Comparison of ENCODE assay signal across 24 cellular contexts in genomic region chr3:47152578-47152977, GRCh38. TPM values are rescaled to one million over a fixed set of nuclear protein-coding genes. Genes with fewer than 3 reads are reported as not detected.
DNase-seq lines count a peak whose midpoint lies in the region; ATAC-seq and TF ChIP-seq lines count a peak whose summit lies in the region.
"Had no signal": no experiment of that assay in that cellular context is flagged by ENCODE, and none has a peak within 500 bp of the region (broad histone marks: within the 10 kb centered on the region; RNA-seq: fewer than 3 reads in every experiment).

No MANE protein-coding gene starts in this region.

- no peak overlapping the region for H3K9ac ChIP-seq in DND-41 (ENCODE audit: low read depth, low read length)
- H3K9ac ChIP-seq in SU-DHL-6 (ENCODE audit: low read length), result no peak overlapping the region
- no peak overlapping the region for H3K9ac ChIP-seq in neural progenitor cell

- H3K36me3 Mint-ChIP-seq in neural progenitor cell, result peaks cover 28% of the 10 kb centered on the region
- H3K36me3 Mint-ChIP-seq in activated CD4-positive, alpha-beta T cell treated with anti-CD3 and anti-CD28 coated beads, Interleukin-2, amount 10 ng/mL, durations not matched to agents 24 days and 14 days (ENCODE audit: low read depth), result peaks cover 7% of the 10 kb centered on the region

- H3K9me2 ChIP-seq in SU-DHL-6 (replicated peaks; ENCODE audit: insufficient read depth, low read length), result no peaks in the 10 kb centered on the region

- H3F3A ChIP-seq in SU-DHL-6 (ENCODE audit: insufficient read depth), result peaks cover 27% of the 10 kb centered on the region
- H3F3A ChIP-seq in neural progenitor cell (ENCODE audit: low read depth), result peaks cover 5% of the 10 kb centered on the region

- H2AFZ ChIP-seq in DND-41 (ENCODE audit: low read depth, low read length) (no peak overlapping the region), SU-DHL-6 (ENCODE audit: low read depth, low read length, severe bottlenecking) (no peak overlapping the region), neural progenitor cell (replicated peaks) (no peak overlapping the region)

- H3K4me1 Mint-ChIP-seq in neural progenitor cell, result no peaks in the 10 kb centered on the region
- H3K4me1 Mint-ChIP-seq in activated CD4-positive, alpha-beta T cell treated with anti-CD3 and anti-CD28 coated beads, Interleukin-2, amount 10 ng/mL, durations not matched to agents 24 days and 14 days, result peaks cover 35% of the 10 kb centered on the region

- H3K9me3 Mint-ChIP-seq in neural progenitor cell, result peaks cover 18% of the 10 kb centered on the region
- no peaks in the 10 kb centered on the region for H3K9me3 Mint-ChIP-seq in activated CD4-positive, alpha-beta T cell treated with anti-CD3 and anti-CD28 coated beads, Interleukin-2, amount 10 ng/mL, durations not matched to agents 24 days and 14 days
- H3K9me3 Mint-ChIP-seq: activated CD4-positive, alpha-beta T cell treated with anti-CD3 and anti-CD28 coated beads, Interleukin-2, amount 10 ng/mL, durations not matched to agents 7 days and 5 days; activated naive CD8-positive, alpha-beta T cell treated with anti-CD3 and anti-CD28 coated beads, Interleukin-2, amount 10 ng/mL, durations not matched to agents 7 days and 5 days; activated T-helper 2 cell treated with anti-CD3 and anti-CD28 coated beads, Interferon-gamma antibody, Interleukin-2, Interleukin-4, amounts not matched to agents 10 μg/mL and 5 μg/mL and 100 μg/mL, durations not matched to agents 14 hours and 24 hours and 36 hours; stimulated activated memory B cell treated with anti-CD40 and anti-IgM and Interleukin-4, amounts not matched to agents 10 μg/mL and 1 μg/mL and 100 μg/mL, for 72 hours; T-helper 1 cell treated with Interleukin-12 subunit alpha and Interleukin-12 subunit beta and Interleukin-4 antibody, amounts not matched to agents 30 μg/mL and 1 μg/mL, for 36 hours had no signal

- H3K27me3 Mint-ChIP-seq in neural progenitor cell (ENCODE audit: insufficient read depth, low read depth), result no peaks in the 10 kb centered on the region
- H3K27me3 Mint-ChIP-seq in activated CD4-positive, alpha-beta T cell treated with anti-CD3 and anti-CD28 coated beads, Interleukin-2, amount 10 ng/mL, durations not matched to agents 24 days and 14 days, result no peaks in the 10 kb centered on the region
- H3K27me3 Mint-ChIP-seq: activated CD4-positive, alpha-beta T cell treated with anti-CD3 and anti-CD28 coated beads, Interleukin-2, amount 10 ng/mL, durations not matched to agents 7 days and 5 days; activated naive CD8-positive, alpha-beta T cell treated with anti-CD3 and anti-CD28 coated beads, Interleukin-2, amount 10 ng/mL, durations not matched to agents 7 days and 5 days; stimulated activated memory B cell treated with anti-CD40 and anti-IgM and Interleukin-4, amounts not matched to agents 10 μg/mL and 1 μg/mL and 100 μg/mL, for 72 hours had no signal

- H3K79me2 ChIP-seq in DND-41 (ENCODE audit: insufficient read depth, low read length) (peaks cover 98% of the 10 kb centered on the region), SU-DHL-6 (ENCODE audit: insufficient read depth, low read length) (peaks cover 100% of the 10 kb centered on the region), neural progenitor cell (ENCODE audit: low read depth) (peaks cover 100% of the 10 kb centered on the region)

- no peaks in the 10 kb centered on the region for H3K27me3 ChIP-seq in DND-41 (ENCODE audit: insufficient read depth, low read length, poor library complexity)
- no peaks in the 10 kb centered on the region for H3K27me3 ChIP-seq in SU-DHL-6 (ENCODE audit: low read length)
- no peaks in the 10 kb centered on the region for H3K27me3 ChIP-seq in neural progenitor cell
- H3K27me3 ChIP-seq: esophagus muscularis mucosa, testis had no signal

- no peak overlapping the region for H3K27ac Mint-ChIP-seq in neural progenitor cell
- no peak overlapping the region for H3K27ac Mint-ChIP-seq in activated CD4-positive, alpha-beta T cell treated with anti-CD3 and anti-CD28 coated beads, Interleukin-2, amount 10 ng/mL, durations not matched to agents 24 days and 14 days
- H3K27ac Mint-ChIP-seq: activated CD4-positive, alpha-beta T cell treated with anti-CD3 and anti-CD28 coated beads, Interleukin-2, amount 10 ng/mL, durations not matched to agents 7 days and 5 days; activated naive CD8-positive, alpha-beta T cell treated with anti-CD3 and anti-CD28 coated beads, Interleukin-2, amount 10 ng/mL, durations not matched to agents 7 days and 5 days; activated T-helper 2 cell treated with anti-CD3 and anti-CD28 coated beads, Interferon-gamma antibody, Interleukin-2, Interleukin-4, amounts not matched to agents 10 μg/mL and 5 μg/mL and 100 μg/mL, durations not matched to agents 14 hours and 24 hours and 36 hours; nephron progenitor cell; stimulated activated memory B cell treated with anti-CD40 and anti-IgM and Interleukin-4, amounts not matched to agents 10 μg/mL and 1 μg/mL and 100 μg/mL, for 72 hours; T-helper 1 cell treated with Interleukin-12 subunit alpha and Interleukin-12 subunit beta and Interleukin-4 antibody, amounts not matched to agents 30 μg/mL and 1 μg/mL, for 36 hours had no signal

- DNase-seq in DND-41, result no peak
- DNase-seq in fibroblast of pulmonary artery (ENCODE audit: low read depth), result peak; percentile 11
- DNase-seq in neural progenitor cell (ENCODE audit: low spot score), result no peak
- DNase-seq in activated T-cell treated with anti-CD3 and anti-CD28 coated beads, Interleukin-2, amount 50 U/mL, for 1 hour, result no peak
- DNase-seq in activated CD4-positive, alpha-beta T cell treated with anti-CD3 and anti-CD28 coated beads, Interleukin-2, amount 10 ng/mL, durations not matched to agents 24 days and 14 days, result no peak
- DNase-seq: activated CD4-positive, alpha-beta T cell treated with anti-CD3 and anti-CD28 coated beads, Interleukin-2, amount 10 ng/mL, durations not matched to agents 7 days and 5 days; activated naive CD8-positive, alpha-beta T cell treated with anti-CD3 and anti-CD28 coated beads, Interleukin-2, amount 10 ng/mL, durations not matched to agents 7 days and 5 days; DMS79; effector CD8-positive, alpha-beta T cell; left cardiac atrium; NCI-H1417 treated with DMSO at 0.1 percent for 48 hours; NCI-H510A; nephron progenitor cell; psoas muscle; stimulated activated CD4-positive, alpha-beta T cell treated with anti-CD3 and anti-CD28 coated beads, Interleukin-2, amount 100 ng/mL, for 24 hours; testis had no signal

- H4K20me1 ChIP-seq in DND-41 (ENCODE audit: insufficient read depth, low read length) (peaks cover 86% of the 10 kb centered on the region), SU-DHL-6 (ENCODE audit: low read depth, low read length) (peaks cover 40% of the 10 kb centered on the region), neural progenitor cell (ENCODE audit: low read depth) (peaks cover 91% of the 10 kb centered on the region)

- H3K4me2 ChIP-seq in DND-41 (ENCODE audit: insufficient read depth, low read length) (no peak overlapping the region), SU-DHL-6 (ENCODE audit: low read depth, low read length, poor library complexity, severe bottlenecking) (peak overlapping the region; percentile 2), neural progenitor cell (no peak overlapping the region)

- no peak overlapping the region for H3K4me3 ChIP-seq in DND-41 (ENCODE audit: low read depth in 1 of 2, low read length in 2 of 2)
- no peak overlapping the region for H3K4me3 ChIP-seq in SU-DHL-6 (ENCODE audit: insufficient read depth, low read length, poor library complexity, severe bottlenecking)
- no peak overlapping the region for H3K4me3 ChIP-seq in fibroblast of pulmonary artery (replicated peaks; ENCODE audit: low read depth, low read length)
- H3K4me3 ChIP-seq in neural progenitor cell, result no peak overlapping the region
- H3K4me3 ChIP-seq: esophagus muscularis mucosa, psoas muscle, skin epidermis, testis had no signal

- H3K4me1 ChIP-seq in DND-41 (ENCODE audit: insufficient read depth, low read length) (peaks cover 10% of the 10 kb centered on the region), neural progenitor cell (peaks cover 10% of the 10 kb centered on the region)

- ATAC-seq in DND-41 (ENCODE audit: insufficient read depth, low read depth) (peak; percentile 58; the same call in 2 of the 3 replicates), HG03095 (IDR thresholded peaks at IDR 0.05; ENCODE audit: unreplicated experiment) (no peak), GM21360 (IDR thresholded peaks at IDR 0.05; ENCODE audit: unreplicated experiment) (no peak)
- ATAC-seq: left cardiac atrium; psoas muscle; stimulated activated memory B cell treated with anti-CD40 and anti-IgM and Interleukin-4, amounts not matched to agents 10 μg/mL and 1 μg/mL and 100 μg/mL, for 72 hours had no signal

- no peak overlapping the region for H3K4me3 Mint-ChIP-seq in neural progenitor cell
- no peak overlapping the region for H3K4me3 Mint-ChIP-seq in activated CD4-positive, alpha-beta T cell treated with anti-CD3 and anti-CD28 coated beads, Interleukin-2, amount 10 ng/mL, durations not matched to agents 24 days and 14 days
- H3K4me3 Mint-ChIP-seq: activated CD4-positive, alpha-beta T cell treated with anti-CD3 and anti-CD28 coated beads, Interleukin-2, amount 10 ng/mL, durations not matched to agents 7 days and 5 days; activated naive CD8-positive, alpha-beta T cell treated with anti-CD3 and anti-CD28 coated beads, Interleukin-2, amount 10 ng/mL, durations not matched to agents 7 days and 5 days; nephron progenitor cell; stimulated activated memory B cell treated with anti-CD40 and anti-IgM and Interleukin-4, amounts not matched to agents 10 μg/mL and 1 μg/mL and 100 μg/mL, for 72 hours; T-helper 1 cell treated with Interleukin-12 subunit alpha and Interleukin-12 subunit beta and Interleukin-4 antibody, amounts not matched to agents 30 μg/mL and 1 μg/mL, for 36 hours had no signal

- TF ChIP-seq CTCF in DND-41 (IDR thresholded peaks at IDR 0.05; ENCODE audit: borderline replicate concordance, extremely low read depth, low read length, poor library complexity, severe bottlenecking), result no peak
- no peak for TF ChIP-seq CTCF in SU-DHL-6 (IDR thresholded peaks at IDR 0.05; ENCODE audit: insufficient read depth, low read length, poor library complexity, severe bottlenecking)
- no peak for TF ChIP-seq CTCF in fibroblast of pulmonary artery (IDR thresholded peaks at IDR 0.05; ENCODE audit: low read length, missing control alignments)
- TF ChIP-seq CTCF in neural progenitor cell (IDR thresholded peaks at IDR 0.05), result no peak

- intact Hi-C loops in activated CD4-positive, alpha-beta T cell treated with anti-CD3 and anti-CD28 coated beads, Interleukin-2, amount 10 ng/mL, durations not matched to agents 24 days and 14 days (cut with micrococcal nuclease), result no loop called here

- peak overlapping the region; percentile 45; the same call in 1 of the 2 replicates for H3K27ac ChIP-seq in DND-41 (ENCODE audit: low read length)
- peak overlapping the region; percentile 28; the same call in 1 of the 2 replicates for H3K27ac ChIP-seq in SU-DHL-6 (ENCODE audit: low read depth, low read length)
- H3K27ac ChIP-seq in neural progenitor cell, result peak overlapping the region; percentile 36
- H3K27ac ChIP-seq: esophagus muscularis mucosa, psoas muscle, skin epidermis, testis had no signal

- no peaks in the 10 kb centered on the region for H3K9me3 ChIP-seq in DND-41 (ENCODE audit: insufficient read depth, low read length, severe bottlenecking)
- H3K9me3 ChIP-seq in SU-DHL-6 (ENCODE audit: insufficient read depth, low read length), result no peaks in the 10 kb centered on the region
- no peaks in the 10 kb centered on the region for H3K9me3 ChIP-seq in neural progenitor cell (ENCODE audit: low read depth)
- H3K9me3 ChIP-seq: esophagus muscularis mucosa, psoas muscle, testis had no signal

- no peaks in the 10 kb centered on the region for H3K36me3 ChIP-seq in DND-41 (ENCODE audit: insufficient read depth, low read length)
- no peaks in the 10 kb centered on the region for H3K36me3 ChIP-seq in SU-DHL-6 (ENCODE audit: low read length)
- H3K36me3 ChIP-seq in neural progenitor cell, result no peaks in the 10 kb centered on the region
- H3K36me3 ChIP-seq: esophagus muscularis mucosa had no signal

RNA-seq across cellular contexts. Expression of gene SETD2, which starts 11.3 kb away (rescaled TPM):
- 35.4 and 46.0 TPM in 2 replicates for total RNA-seq in neural progenitor cell (ENCODE audit: low replicate concordance)
- total RNA-seq in activated CD4-positive, alpha-beta T cell treated with anti-CD3 and anti-CD28 coated beads, Interleukin-2, amount 10 ng/mL, durations not matched to agents 24 days and 14 days, result 41.5 and 42.0 TPM in 2 replicates
